15 cellular contexts compared by ENCODE assay signal in the genomic region with DNA sequence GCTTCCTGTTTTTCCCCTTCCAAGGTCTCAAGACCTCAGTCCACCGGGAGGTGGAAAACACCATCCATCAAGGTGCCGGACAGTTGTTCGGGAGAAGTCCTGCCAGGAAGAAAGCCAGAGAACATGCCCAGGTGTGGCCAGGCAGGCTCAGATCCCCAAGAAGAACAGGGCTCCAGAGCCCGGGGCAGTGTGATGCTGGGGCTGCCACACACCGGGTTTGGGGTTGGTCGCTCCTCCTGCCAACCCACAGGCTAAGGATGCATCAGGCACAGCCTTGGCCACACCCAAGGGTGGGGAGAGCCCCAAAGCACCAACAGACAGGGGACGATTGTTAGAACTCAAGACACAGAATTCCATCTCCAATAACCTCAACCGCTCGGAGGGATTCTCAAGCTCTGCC.
"Had no signal": no experiment of that assay in that cellular context is flagged by ENCODE, and none has a peak within 500 bp of the region (broad histone marks: within the 10 kb centered on the region; RNA-seq: fewer than 3 reads in every experiment).

No MANE protein-coding gene starts in this region.

- H3K36me3 Mint-ChIP-seq: WTC11 had no signal

- DNase-seq: activated CD4-positive, alpha-beta T cell treated with anti-CD3 and anti-CD28 coated beads for 48 hours; activated naive CD4-positive, alpha-beta T cell treated with anti-CD3 and anti-CD28 coated beads for 36 hours; erythroblast; glutamatergic neuron; stimulated activated CD4-positive, alpha-beta T cell treated with anti-CD3 and anti-CD28 coated beads, Interleukin-12 subunit alpha, Interleukin-12 subunit beta, amount 100 ng/mL, for 4 hours; stimulated activated CD4-positive, alpha-beta T cell treated with anti-CD3 and anti-CD28 coated beads, Interleukin-2, amount 100 ng/mL, for 48 hours; stimulated activated naive CD4-positive, alpha-beta T cell treated with Interleukin-2 at 50 U/mL for 16 hours had no signal

- H3K27me3 Mint-ChIP-seq: dendritic cell treated with granulocyte-macrophage colony-stimulating factor and Interleukin-4, amounts not matched to agents 40 ng/mL and 50 ng/mL, for 4 days had no signal

- H3K27ac ChIP-seq: right lobe of liver, SK-N-MC had no signal

- H3K4me3 ChIP-seq: prostate gland, right lobe of liver, SK-N-MC had no signal

- H3K27ac Mint-ChIP-seq: activated naive CD4-positive, alpha-beta T cell treated with anti-CD3 and anti-CD28 coated beads for 36 hours; activated T-helper 1 cell treated with anti-CD3 and anti-CD28 coated beads, Interleukin-12 subunit alpha, Interleukin-12 subunit beta, Interleukin-2, Interleukin-4 antibody, amounts not matched to agents 30 ng/mL and 10 ng/mL and 1 ng/mL, durations not matched to agents 14 hours and 24 hours and 36 hours; dendritic cell treated with granulocyte-macrophage colony-stimulating factor and Interleukin-4, amounts not matched to agents 40 ng/mL and 50 ng/mL, for 4 days; T-helper 1 cell treated with Interleukin-12 subunit alpha and Interleukin-12 subunit beta and Interleukin-4 antibody, amounts not matched to agents 30 μg/mL and 1 μg/mL, for 36 hours; WTC11 had no signal

- H3K36me3 ChIP-seq: prostate gland, right lobe of liver had no signal

- H3K9me3 Mint-ChIP-seq: activated naive CD4-positive, alpha-beta T cell treated with anti-CD3 and anti-CD28 coated beads for 36 hours; activated T-helper 1 cell treated with anti-CD3 and anti-CD28 coated beads, Interleukin-12 subunit alpha, Interleukin-12 subunit beta, Interleukin-2, Interleukin-4 antibody, amounts not matched to agents 30 ng/mL and 10 ng/mL and 1 ng/mL, durations not matched to agents 14 hours and 24 hours and 36 hours; central memory CD8-positive, alpha-beta T cell; dendritic cell treated with granulocyte-macrophage colony-stimulating factor and Interleukin-4, amounts not matched to agents 40 ng/mL and 50 ng/mL, for 4 days; T-helper 1 cell treated with Interleukin-12 subunit alpha and Interleukin-12 subunit beta and Interleukin-4 antibody, amounts not matched to agents 30 μg/mL and 1 μg/mL, for 36 hours; WTC11 had no signal

- H3K4me3 Mint-ChIP-seq: activated naive CD4-positive, alpha-beta T cell treated with anti-CD3 and anti-CD28 coated beads for 36 hours; activated T-helper 1 cell treated with anti-CD3 and anti-CD28 coated beads, Interleukin-12 subunit alpha, Interleukin-12 subunit beta, Interleukin-2, Interleukin-4 antibody, amounts not matched to agents 30 ng/mL and 10 ng/mL and 1 ng/mL, durations not matched to agents 14 hours and 24 hours and 36 hours; central memory CD8-positive, alpha-beta T cell; dendritic cell treated with granulocyte-macrophage colony-stimulating factor and Interleukin-4, amounts not matched to agents 40 ng/mL and 50 ng/mL, for 4 days; T-helper 1 cell treated with Interleukin-12 subunit alpha and Interleukin-12 subunit beta and Interleukin-4 antibody, amounts not matched to agents 30 μg/mL and 1 μg/mL, for 36 hours; WTC11 had no signal

- H3K4me1 Mint-ChIP-seq: central memory CD8-positive, alpha-beta T cell had no signal

- H3K27me3 ChIP-seq: right lobe of liver had no signal

- H3K9me3 ChIP-seq: prostate gland, right lobe of liver had no signal
